8 cellular contexts compared by ENCODE assay signal in the genomic region with DNA sequence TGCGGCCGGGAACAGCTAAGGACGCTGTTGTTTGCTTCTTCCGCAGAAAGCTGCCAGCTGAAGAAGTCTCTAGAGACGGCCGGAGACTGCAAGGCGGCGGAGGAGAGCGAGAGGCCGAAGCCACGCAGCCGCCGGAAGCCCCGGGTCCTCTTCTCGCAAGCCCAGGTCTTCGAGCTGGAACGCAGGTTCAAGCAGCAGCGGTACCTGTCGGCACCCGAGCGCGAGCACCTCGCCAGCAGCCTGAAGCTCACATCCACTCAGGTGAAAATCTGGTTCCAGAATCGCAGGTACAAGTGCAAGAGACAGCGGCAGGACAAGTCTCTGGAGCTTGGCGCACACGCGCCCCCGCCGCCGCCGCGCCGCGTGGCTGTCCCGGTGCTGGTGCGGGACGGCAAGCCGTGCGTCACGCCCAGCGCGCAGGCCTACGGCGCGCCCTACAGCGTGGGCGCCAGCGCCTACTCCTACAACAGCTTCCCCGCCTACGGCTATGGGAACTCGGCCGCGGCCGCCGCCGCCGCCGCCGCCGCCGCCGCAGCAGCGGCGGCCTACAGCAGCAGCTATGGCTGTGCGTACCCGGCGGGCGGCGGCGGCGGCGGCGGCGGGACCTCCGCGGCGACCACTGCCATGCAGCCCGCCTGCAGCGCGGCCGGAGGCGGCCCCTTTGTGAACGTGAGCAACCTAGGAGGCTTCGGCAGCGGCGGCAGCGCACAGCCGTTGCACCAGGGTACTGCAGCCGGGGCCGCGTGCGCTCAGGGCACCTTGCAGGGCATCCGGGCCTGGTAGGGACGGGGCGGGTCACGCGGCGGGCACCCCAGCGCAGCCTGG. TPM values are rescaled to one million over a fixed set of nuclear protein-coding genes. Genes with fewer than 3 reads are reported as not detected.
DNase-seq lines count a peak whose midpoint lies in the region; ATAC-seq, FAIRE-seq and TF ChIP-seq lines count a peak whose summit lies in the region.

No MANE protein-coding gene starts in this region.

- DNase-seq in IMR-90 = no peak
- DNase-seq in colonic mucosa = no peak
- DNase-seq in natural killer cell = no peak
- DNase-seq in stimulated activated naive CD4-positive, alpha-beta T cell treated with Interleukin-2 at 50 U/mL for 16 hours (lab: John Stamatoyannopoulos, UW) = no peak
- no peak for DNase-seq in NK-92 treated with Interleukin-12 subunit alpha and Interleukin-12 subunit beta, amount 100 ng/mL, for 24 hours (lab: John Stamatoyannopoulos, UW)
- DNase-seq in GM12891 (ENCODE audit: insufficient read length, low spot score) = no peak

- H3K18ac ChIP-seq in IMR-90 (ENCODE audit: low read depth, low read length) = no peak overlapping the region

- no peak overlapping the region for H3K56ac ChIP-seq in IMR-90 (ENCODE audit: extremely low read depth, insufficient read depth, low read length)

- no peaks in the 10 kb centered on the region for H3K79me1 ChIP-seq in IMR-90 (ENCODE audit: low read depth in 1 of 2, low read length in 2 of 2)

- no peak overlapping the region for H2BK5ac ChIP-seq in IMR-90 (ENCODE audit: low read depth, low read length, poor library complexity, severe bottlenecking)

- BruUV-seq in IMR-90 (replicated peaks; lab: Mats Ljungman, UMichigan) = no TSS peak

- no peak overlapping the region for H2BK120ac ChIP-seq in IMR-90 (ENCODE audit: low read depth, low read length)

- TF ChIP-seq CTCF in IMR-90 (conservative IDR thresholded peaks at IDR 0.05; ENCODE audit: low read depth, low read length) = no peak
- no peak for TF ChIP-seq CTCF in colonic mucosa (IDR thresholded peaks at IDR 0.05)
- TF ChIP-seq CTCF in natural killer cell (IDR thresholded peaks at IDR 0.05) = no peak

- peak overlapping the region; percentile 79 for H2AFZ ChIP-seq in IMR-90 (replicated peaks; ENCODE audit: low read length, poor library complexity)

- intact Hi-C loops in IMR-90 (cut with micrococcal nuclease) = no loop called here
- intact Hi-C loops in colonic mucosa (cut with DNase I) = loop anchor here (5.0 kb wide), 1 partner anchor 98 kb away; no protein-coding TSS in a partner anchor
- intact Hi-C loops in natural killer cell (cut with micrococcal nuclease) = no loop called here

- no peak for FAIRE-seq in GM12891 (lab: Jason Lieb, UNC)

- CTCF ChIA-PET in IMR-90 (lab: Yijun Ruan, JAX) = interaction anchor here (1.5 kb wide), 1 partner anchor 99 kb away, joined by 5 read pairs; no protein-coding TSS in a partner anchor

- POLR2A ChIA-PET in IMR-90 (lab: Charles Lee; ENCODE audit: unreplicated experiment) = interaction anchor here (0.6 kb wide), 1 partner anchor 23 kb away, joined by 8 read pairs; no protein-coding TSS in a partner anchor

- no peak overlapping the region for H2BK20ac ChIP-seq in IMR-90 (ENCODE audit: low read depth, low read length)

- no peak overlapping the region for H3K14ac ChIP-seq in IMR-90 (replicated peaks; ENCODE audit: low read depth, low read length)

- no peaks in the 10 kb centered on the region for H3K9me3 Mint-ChIP-seq in natural killer cell

- no peak for TF ChIP-seq POLR2A in IMR-90 (IDR thresholded peaks at IDR 0.05; ENCODE audit: low read depth, low read length)
- no peak for TF ChIP-seq POLR2A in GM12891 (IDR thresholded peaks at IDR 0.05; ENCODE audit: low read depth, low read length)

- no peak overlapping the region for H3K4ac ChIP-seq in IMR-90 (ENCODE audit: low read depth, low read length)

- H3K9me1 ChIP-seq in IMR-90 (ENCODE audit: insufficient read depth, low read length) = no peaks in the 10 kb centered on the region

- H3K4me3 Mint-ChIP-seq in natural killer cell = peak overlapping the region; percentile 37

- H4K8ac ChIP-seq in IMR-90 (ENCODE audit: low read depth in 2 of 2, low read length in 2 of 2) = no peak overlapping the region

- peaks cover 78 to 80% of the 10 kb centered on the region in 2 donors for H3K27me3 Mint-ChIP-seq in natural killer cell (ENCODE audit: low read depth in 2 of 2)

- H3K27ac ChIP-seq in BLaER1 = no peak overlapping the region
- H3K27ac ChIP-seq in IMR-90 (ENCODE audit: insufficient read depth, low read length) = no peak overlapping the region
- peak overlapping the region; percentile 46 for H3K27ac ChIP-seq in colonic mucosa

- H2AK5ac ChIP-seq in IMR-90 (ENCODE audit: low read depth, low read length) = no peak overlapping the region

- H4K5ac ChIP-seq in IMR-90 (ENCODE audit: low read depth, low read length) = no peak overlapping the region

- H3K9me3 ChIP-seq in BLaER1 (peaks cover 53% of the 10 kb centered on the region), IMR-90 (ENCODE audit: control insufficient read depth, insufficient read depth, low read length) (peaks cover 27% of the 10 kb centered on the region), colonic mucosa (no peaks in the 10 kb centered on the region)

- H3K36me3 ChIP-seq in BLaER1 (no peaks in the 10 kb centered on the region), IMR-90 (ENCODE audit: control insufficient read depth, insufficient read depth, low read length) (no peaks in the 10 kb centered on the region), colonic mucosa (no peaks in the 10 kb centered on the region)

- no peak overlapping the region for H2BK15ac ChIP-seq in IMR-90 (ENCODE audit: low read depth, low read length)

- H3K4me1 ChIP-seq in BLaER1 (peaks cover 29% of the 10 kb centered on the region), IMR-90 (ENCODE audit: control insufficient read depth, insufficient read depth, low read length) (peaks cover 4% of the 10 kb centered on the region; the same call in 1 of the 2 replicates), colonic mucosa (peaks cover 14% of the 10 kb centered on the region)

- no peaks in the 10 kb centered on the region for H3K36me3 Mint-ChIP-seq in natural killer cell

- ATAC-seq in IMR-90 (ENCODE audit: low read depth) (peak; percentile 50), natural killer cell (peak in 1 of 3 donors; percentile 36), HG02870 (IDR thresholded peaks at IDR 0.05; ENCODE audit: unreplicated experiment) (no peak)

- H3K4me1 Mint-ChIP-seq in natural killer cell = peaks cover 24 to 32% of the 10 kb centered on the region in 2 donors

- 2% methylated on average over 69 of the region's 100 CpGs; no CpG with 5 or more reads in 1 of the 2 experiments for WGBS in IMR-90 (ENCODE audit: extremely low coverage in 2 of 2, insufficient read length in 1 of 2), 2 experiments

- dilution Hi-C loops in IMR-90 (cut with HindIII; ENCODE audit: low sequenced_read_pairs, unreplicated experiment) = no loop called here

- peak overlapping the region; percentile 28 for H2AK9ac ChIP-seq in IMR-90 (replicated peaks; ENCODE audit: low read depth, low read length, poor library complexity)

- H3K9ac ChIP-seq in BLaER1 (no peak overlapping the region), IMR-90 (ENCODE audit: low read depth, low read length) (no peak overlapping the region), colonic mucosa (ENCODE audit: low read depth in 2 of 2, low read length in 2 of 2) (peak overlapping the region; percentile 0 to 62)

- in situ Hi-C loops in IMR-90 (cut with MboI; ENCODE audit: low sequenced_read_pairs) = no loop called here

- H4K91ac ChIP-seq in IMR-90 (ENCODE audit: insufficient read depth, low read depth, low read length) = no peak overlapping the region

- no peak overlapping the region for H3K27ac Mint-ChIP-seq in natural killer cell

- H3K4me3 ChIP-seq in BLaER1 (peak overlapping the region; percentile 53), IMR-90 (ENCODE audit: insufficient read depth, low read depth, low read length) (no peak overlapping the region), colonic mucosa (peak overlapping the region; percentile 40)

- no peak for TF ChIP-seq RAD21 in IMR-90 (IDR thresholded peaks at IDR 0.05; ENCODE audit: low read length)

- H3K27me3 ChIP-seq in BLaER1 = peaks cover 100% of the 10 kb centered on the region
- H3K27me3 ChIP-seq in IMR-90 (ENCODE audit: control insufficient read depth, insufficient read depth, low read length) = peaks cover 95% of the 10 kb centered on the region
- peaks cover 94% of the 10 kb centered on the region for H3K27me3 ChIP-seq in colonic mucosa

- peaks cover 90% of the 10 kb centered on the region for H4K20me1 ChIP-seq in BLaER1
- H4K20me1 ChIP-seq in IMR-90 (ENCODE audit: insufficient read depth, low read length) = no peaks in the 10 kb centered on the region; the same call in 1 of the 2 replicates

- H3K4me2 ChIP-seq in BLaER1 = peak overlapping the region; percentile 61
- peak overlapping the region; percentile 48; the same call in 1 of the 2 replicates for H3K4me2 ChIP-seq in IMR-90 (ENCODE audit: low read depth, low read length)

- H3K23ac ChIP-seq in IMR-90 (ENCODE audit: low read depth, low read length) = no peak overlapping the region

TF ChIP-seq in IMR-90, 13 proteins besides CTCF, POLR2A, EP300 and RAD21:
- TF ChIP-seq MAZ (IDR thresholded peaks at IDR 0.05; ENCODE audit: borderline replicate concordance, low read depth, low read length) (no peak), MXI1 (IDR thresholded peaks at IDR 0.05; ENCODE audit: borderline replicate concordance, low read depth, low read length) (no peak)

TF ChIP-seq in GM12891, 5 proteins besides CTCF, POLR2A, EP300 and RAD21:
- TF ChIP-seq POU2F2 (IDR thresholded peaks at IDR 0.05; ENCODE audit: low read depth, low read length) = no peak
- TF ChIP-seq POLR2AphosphoS5 (IDR thresholded peaks at IDR 0.05; ENCODE audit: low read depth, low read length) = no peak
- TF ChIP-seq PAX5 (IDR thresholded peaks at IDR 0.05; ENCODE audit: insufficient read depth, low read length, severe bottlenecking) = no peak
- TF ChIP-seq TAF1 (IDR thresholded peaks at IDR 0.05; ENCODE audit: low read depth, low read length) = no peak
- TF ChIP-seq SPI1 (IDR thresholded peaks at IDR 0.05; ENCODE audit: low read depth, low read length) = no peak

RNA-seq across cellular contexts. Expression of a gene that starts 2.4 kb away (rescaled TPM):
- total RNA-seq in IMR-90 (2012; rRNA removed) (not detected in 2 replicates), colonic mucosa (1 to 10 TPM; 5.4 to 7.9 TPM), natural killer cell (not detected)
- not detected in 2 replicates for polyA plus RNA-seq in IMR-90 (2012; rRNA removed)
- polyA plus RNA-seq in IMR-90 (2012; cell fraction: cytosol; rRNA removed) = not detected in 2 replicates
- polyA plus RNA-seq in IMR-90 (2012; cell fraction: nucleus; rRNA removed; ENCODE audit: low replicate concordance) = not detected in 2 replicates
- not detected for polyA plus RNA-seq in GM12891 (2012; ENCODE audit: low read depth, missing spikeins)

Comparison
In these comparisons a context has a peak if more than half of its experiments do, and no peak if none do; other contexts are left out.
1. H3K9ac ChIP-seq: peak in colonic mucosa (2 of 2); none in BLaER1 (single experiment) and IMR-90 (single experiment).